In the genomic region with DNA sequence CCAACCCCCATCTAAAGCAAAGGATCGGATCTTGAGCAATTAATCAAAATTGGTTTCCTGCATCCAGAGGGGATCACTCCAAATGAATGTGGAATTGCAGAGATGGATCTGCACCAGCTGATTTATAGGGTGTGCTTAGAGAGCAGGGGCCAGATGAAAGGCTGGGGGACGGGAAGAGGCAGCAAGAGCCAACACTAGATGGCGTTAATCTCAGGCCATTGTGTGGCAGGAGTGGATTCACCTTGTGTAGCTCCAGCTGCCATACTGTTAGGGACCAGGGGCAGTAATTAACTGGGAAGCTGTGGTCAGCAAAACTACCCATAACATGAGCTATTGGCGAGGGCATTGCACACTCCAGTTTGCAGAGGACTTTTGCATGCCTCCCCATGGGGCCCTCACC, we compare ENCODE assay signal across 8 cellular contexts. TPM values are rescaled to one million over a fixed set of nuclear protein-coding genes. Genes with fewer than 3 reads are reported as not detected.
DNase-seq lines count a peak whose midpoint lies in the region; ATAC-seq, FAIRE-seq and TF ChIP-seq lines count a peak whose summit lies in the region.

No MANE protein-coding gene starts in this region.

- TF ChIP-seq CTCF in Panc1 (IDR thresholded peaks at IDR 0.05), result peak; percentile 85
- TF ChIP-seq CTCF in fibroblast of villous mesenchyme (IDR thresholded peaks at IDR 0.05; ENCODE audit: insufficient read depth, low read depth, low read length), result peak; percentile 56

- peak; percentile 13 for FAIRE-seq in HTR-8/SVneo (lab: Jason Lieb, UNC)

- no peaks in the 10 kb centered on the region for H3K4me1 ChIP-seq in Panc1 (ENCODE audit: control insufficient read depth, insufficient read depth, low read length)

- peaks cover 8% of the 10 kb centered on the region for H3K27me3 ChIP-seq in Panc1 (ENCODE audit: control insufficient read depth, insufficient read depth, low read length)
- no peaks in the 10 kb centered on the region for H3K27me3 ChIP-seq in MG63

- in situ Hi-C loops in Panc1 (cut with HindIII; ENCODE audit: low pct_unique_long_range_greater_than_20kb, low sequenced_read_pairs), result no loop called here

- POLR2A ChIA-PET in Panc1 (lab: Charles Lee), result interaction anchor here (0.5 to 0.6 kb wide), 2 partner anchors 57 to 117 kb away, joined by 3 to 8 read pairs; no protein-coding TSS in a partner anchor

- no peaks in the 10 kb centered on the region for H3K36me3 ChIP-seq in Panc1 (ENCODE audit: control insufficient read depth, insufficient read depth, low read length)
- H3K36me3 ChIP-seq in MG63, result no peaks in the 10 kb centered on the region

- intact Hi-C loops in Panc1 (cut with micrococcal nuclease; ENCODE audit: unreplicated experiment) (no loop called here), posterior vena cava (cut with DNase I) (no loop called here)

- BruUV-seq in Panc1 (replicated peaks; lab: Mats Ljungman, UMichigan), result no TSS peak

- H3K9me3 ChIP-seq in Panc1 (ENCODE audit: control insufficient read depth, insufficient read depth, low read depth, low read length), result no peaks in the 10 kb centered on the region
- no peaks in the 10 kb centered on the region for H3K9me3 ChIP-seq in MG63

- CTCF ChIA-PET in Panc1 (lab: Charles Lee), result interaction anchor here (0.6 kb wide), 1 partner anchor 11 kb away, joined by 3 read pairs; no protein-coding TSS in a partner anchor

- H3K27ac ChIP-seq in Panc1 (ENCODE audit: low read length), result no peak overlapping the region

- peak; percentile 86 for DNase-seq in DMS53 treated with DMSO at 0.1 percent for 48 hours (lab: John Stamatoyannopoulos, UW; ENCODE audit: unreplicated experiment)
- DNase-seq in HTR-8/SVneo (ENCODE audit: insufficient read length, low spot score), result peak; percentile 73
- DNase-seq in Panc1 (ENCODE audit: low read depth, low spot score), result no peak
- no peak for DNase-seq in fibroblast of villous mesenchyme (ENCODE audit: low read depth)
- no peak for DNase-seq in posterior vena cava (ENCODE audit: low spot score)
- DNase-seq in stimulated activated CD4-positive, alpha-beta T cell treated with anti-CD3 and anti-CD28 coated beads, Interleukin-12 subunit alpha, Interleukin-12 subunit beta, amount 100 ng/mL, for 4 hours, result no peak
- no peak for DNase-seq in MG63

- no peak overlapping the region for H3K4me3 ChIP-seq in Panc1 (ENCODE audit: low read depth in 2 of 2, low read length in 2 of 2)
- H3K4me3 ChIP-seq in fibroblast of villous mesenchyme (ENCODE audit: low read depth, low read length), result no peak overlapping the region
- H3K4me3 ChIP-seq in MG63, result no peak overlapping the region

- ATAC-seq in Panc1, result peak; percentile 83
- ATAC-seq in HG03469 (IDR thresholded peaks at IDR 0.05; ENCODE audit: unreplicated experiment), result no peak

RNA-seq across cellular contexts. Expression of a gene that starts 35.6 kb away (rescaled TPM):
- total RNA-seq in Panc1 (2021; ENCODE audit: unreplicated experiment), result 89.8 TPM
- 268 TPM for polyA plus RNA-seq in Panc1 (2012; ENCODE audit: insufficient read length)
- total RNA-seq in fibroblast of villous mesenchyme, result 1,336 and 1,367 TPM in 2 replicates
- 100 to 1,000 TPM; 145 to 255 TPM for total RNA-seq in posterior vena cava
- total RNA-seq in MG63 (2014; rRNA removed; shearing (Covaris generic); ENCODE audit: low replicate concordance), result 1,157 and 1,275 TPM in 2 replicates

Comparison
In these comparisons a context has a peak if more than half of its experiments do, and no peak if none do; other contexts are left out.
1. DNase-seq: peak in DMS53 treated with DMSO at 0.1 percent for 48 hours (single experiment) and HTR-8/SVneo (single experiment); none in Panc1 (single experiment), fibroblast of villous mesenchyme (single experiment), posterior vena cava (single experiment), stimulated activated CD4-positive, alpha-beta T cell treated with anti-CD3 and anti-CD28 coated beads, Interleukin-12 subunit alpha, Interleukin-12 subunit beta, amount 100 ng/mL, for 4 hours (single experiment) and MG63 (single experiment).